1 cellular context compared by ENCODE assay signal in genomic region chr10:78656815-78657621, GRCh38.
TF ChIP-seq lines count a peak whose summit lies in the region.

No MANE protein-coding gene starts in this region.

TF ChIP-seq in GM23338, 12 proteins besides CTCF, POLR2A, EP300 and RAD21 (continued from another document):
- TF ChIP-seq ZNF462 (CRISPR knock-in tag; IDR thresholded peaks at IDR 0.05) (no peak), REST (IDR thresholded peaks at IDR 0.05; ENCODE audit: unreplicated experiment) (no peak)
